22 cellular contexts compared by ENCODE assay signal in genomic region chr13:25981060-25981459, GRCh38.
"Had no signal": no experiment of that assay in that cellular context is flagged by ENCODE, and none has a peak within 500 bp of the region (broad histone marks: within the 10 kb centered on the region; RNA-seq: fewer than 3 reads in every experiment).

No MANE protein-coding gene starts in this region.

- DNase-seq: activated CD4-positive, alpha-beta memory T cell treated with anti-CD3 and anti-CD28 coated beads for 36 hours; activated CD4-positive, alpha-beta T cell treated with anti-CD3 and anti-CD28 coated beads, Interleukin-2, amount 10 ng/mL, durations not matched to agents 7 days and 5 days; activated CD4-positive, CD25-positive, alpha-beta regulatory T cell; activated CD8-positive, alpha-beta memory T cell treated with anti-CD3 and anti-CD28 coated beads for 24 hours; activated effector memory CD4-positive, alpha-beta T cell treated with anti-CD3 and anti-CD28 coated beads, Interleukin-2, amount 50 U/mL, for 16 hours; activated naive CD4-positive, alpha-beta T cell treated with Interleukin-2 at 50 U/mL for 16 hours; activated naive CD8-positive, alpha-beta T cell treated with anti-CD3 and anti-CD28 coated beads, Interleukin-2, amount 50 U/mL, for 24 hours; activated T-cell treated with anti-CD3 and anti-CD28 coated beads, Interleukin-2, amount 50 U/mL, for 4 hours; NCI-H1105 treated with DMSO at 0.1 percent for 48 hours; NCI-H1436 treated with DMSO at 0.1 percent for 48 hours; NCI-H187; NCI-H2107; NCI-H446 treated with DMSO at 0.1 percent for 48 hours; NCI-H524 treated with DMSO at 0.1 percent for 48 hours; PC-9; SHP77 treated with DMSO at 0.1 percent for 48 hours; T-cell; T-helper 2 cell; T1000 had no signal

- FAIRE-seq: astrocyte, TTC549 had no signal

- ATAC-seq: activated naive CD4-positive, alpha-beta T cell treated with anti-CD3 and anti-CD28 coated beads, Interleukin-2, amount 50 U/mL, for 72 hours; activated naive CD8-positive, alpha-beta T cell treated with anti-CD3 and anti-CD28 coated beads, Interleukin-2, amount 50 U/mL, for 24 hours; activated T-cell treated with anti-CD3 and anti-CD28 coated beads, Interleukin-2, amount 50 U/mL, for 4 hours; T-cell had no signal
